ENCODE assay signal across 26 cellular contexts in the genomic region with DNA sequence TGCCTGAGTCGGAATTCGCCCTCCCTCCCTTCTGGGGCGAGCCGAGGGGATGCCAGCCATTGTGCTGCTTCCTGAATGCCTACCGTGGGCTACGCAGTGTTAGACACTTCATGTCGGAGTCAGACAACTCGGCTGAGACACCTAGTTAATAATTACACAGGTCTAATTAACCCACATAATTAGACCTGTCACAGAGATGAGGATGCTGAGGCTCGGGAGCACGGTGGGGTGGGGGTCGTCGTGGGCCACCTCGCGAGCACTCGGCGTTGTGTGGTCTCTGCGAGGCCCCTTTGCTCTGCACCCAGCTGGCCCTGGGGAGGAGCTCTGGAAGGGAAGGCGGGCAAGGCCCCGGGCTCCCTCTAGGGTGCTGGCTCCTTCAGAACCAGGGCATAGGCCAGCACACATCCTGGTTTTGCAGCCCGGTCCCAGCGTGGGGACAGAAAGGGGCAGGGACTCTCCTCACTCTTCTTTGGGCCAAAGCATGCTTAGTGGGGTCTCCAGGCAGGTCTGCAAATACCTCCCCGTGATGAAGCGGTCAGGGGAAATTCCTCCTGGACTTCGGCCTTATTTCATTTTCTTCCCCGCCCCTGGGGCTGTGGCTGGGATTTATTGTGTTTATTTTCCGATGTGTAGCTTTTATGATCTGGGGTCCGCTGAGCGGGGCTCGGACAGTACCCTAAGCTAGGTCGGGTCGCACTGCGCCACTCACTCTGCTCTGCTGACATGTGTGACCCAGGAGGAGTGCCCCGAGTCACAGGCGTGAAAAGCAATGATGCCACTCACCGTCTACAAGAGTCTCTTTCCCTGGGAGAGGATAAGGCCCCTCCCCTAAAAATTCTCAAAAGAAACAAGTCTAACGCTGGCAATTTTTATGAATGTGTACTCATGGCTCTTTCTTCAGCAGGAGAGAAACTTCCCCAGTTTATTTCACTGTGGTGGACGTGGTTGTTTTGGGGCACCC. TPM values are rescaled to one million over a fixed set of nuclear protein-coding genes. Genes with fewer than 3 reads are reported as not detected.
DNase-seq lines count a peak whose midpoint lies in the region; ATAC-seq and TF ChIP-seq lines count a peak whose summit lies in the region.
"Had no signal": no experiment of that assay in that cellular context is flagged by ENCODE, and none has a peak within 500 bp of the region (broad histone marks: within the 10 kb centered on the region; RNA-seq: fewer than 3 reads in every experiment).

No MANE protein-coding gene starts in this region.

- WGBS in spleen, 5 donors = 73 to 85% (median 81%) methylated on average over 30 to 37 of the region's 37 CpGs

- H3K27me3 ChIP-seq in colonic mucosa = peaks cover 9% of the 10 kb centered on the region
- H3K27me3 ChIP-seq in spleen (replicated peaks in 1 of 7) = peaks cover 7 to 76% (median 20%) of the 10 kb centered on the region in 7 donors

- H3K9me3 ChIP-seq in colonic mucosa = no peaks in the 10 kb centered on the region
- no peaks in the 10 kb centered on the region for H3K9me3 ChIP-seq in mucosa of descending colon
- peaks cover 0 to 4% (median 0%) of the 10 kb centered on the region in 8 donors for H3K9me3 ChIP-seq in spleen
- H3K9me3 ChIP-seq: heart right ventricle, left lung, right atrium auricular region, upper lobe of left lung had no signal

- intact Hi-C loops in colonic mucosa (cut with DNase I) (no loop called here), mucosa of descending colon (cut with DNase I, micrococcal nuclease) (no loop called here), spleen (cut with DNase I; ENCODE audit: low total_unique reads) (no loop called here)

- H3K4me1 ChIP-seq in colonic mucosa (no peaks in the 10 kb centered on the region), mucosa of descending colon (ENCODE audit: low read depth) (no peaks in the 10 kb centered on the region), spleen (peaks cover 0 to 10% (median 3%) of the 10 kb centered on the region in 6 donors)
- H3K4me1 ChIP-seq: left lung had no signal

- H3K9ac ChIP-seq in colonic mucosa (ENCODE audit: low read depth in 2 of 2, low read length in 2 of 2) = peak overlapping the region; percentile 43 to 77

- H3K4me3 ChIP-seq in colonic mucosa (no peak overlapping the region), mucosa of descending colon (no peak overlapping the region), spleen (no peak overlapping the region)
- H3K4me3 ChIP-seq: heart right ventricle, left lung, right atrium auricular region, upper lobe of left lung had no signal

- H3K36me3 ChIP-seq in colonic mucosa (no peaks in the 10 kb centered on the region), mucosa of descending colon (ENCODE audit: low read depth) (no peaks in the 10 kb centered on the region), spleen (no peaks in the 10 kb centered on the region)
- H3K36me3 ChIP-seq: heart right ventricle, left lung, right atrium auricular region, upper lobe of left lung had no signal

- TF ChIP-seq CTCF in colonic mucosa (IDR thresholded peaks at IDR 0.05) (no peak), mucosa of descending colon (IDR thresholded peaks at IDR 0.05) (no peak), spleen (IDR thresholded peaks at IDR 0.05 in 8 of 11, conservative IDR thresholded peaks at IDR 0.05 in 3 of 11) (no peak)

- no peak for TF ChIP-seq POLR2A in spleen (IDR thresholded peaks at IDR 0.05)

- peak; percentile 85 for DNase-seq in HuH-7 (ENCODE audit: low spot score)
- peak; percentile 83 for DNase-seq in colonic mucosa
- peak in 2 of 3 donors; percentile 76 to 88 for DNase-seq in mucosa of descending colon
- DNase-seq in spleen = peak; percentile 69
- no peak for DNase-seq in mucosa of gallbladder (ENCODE audit: low spot score)
- DNase-seq: activated CD4-positive, alpha-beta T cell treated with anti-CD3 and anti-CD28 coated beads, Interleukin-2, amount 50 U/mL, for 4 hours; activated T-cell treated with anti-CD3 and anti-CD28 coated beads, Interleukin-2, amount 50 U/mL, for 72 hours; amygdala; C1 segment of cervical spinal cord; foreskin fibroblast; heart right ventricle; naive thymus-derived CD8-positive, alpha-beta T cell; NCI-H1048; NCI-H1694; stimulated activated CD4-positive, alpha-beta T cell treated with anti-CD3 and anti-CD28 coated beads, Interleukin-12 subunit alpha, Interleukin-12 subunit beta, amount 100 ng/mL, for 4 hours; stimulated activated CD4-positive, alpha-beta T cell treated with anti-CD3 and anti-CD28 coated beads, Interleukin-4, amount 100 ng/mL, for 1 hour; T-helper 1 cell; upper lobe of left lung had no signal

- H3K27ac ChIP-seq in colonic mucosa (peak overlapping the region; percentile 87), spleen (no peak overlapping the region)
- H3K27ac ChIP-seq: heart right ventricle, HL-60, left lung, right atrium auricular region, upper lobe of left lung had no signal

- peak; percentile 87 for ATAC-seq in mucosa of descending colon
- ATAC-seq in GM21423 (IDR thresholded peaks at IDR 0.05; ENCODE audit: unreplicated experiment) = no peak
- no peak for ATAC-seq in HG03280 (IDR thresholded peaks at IDR 0.05; ENCODE audit: unreplicated experiment)
- ATAC-seq: activated T-cell treated with anti-CD3 and anti-CD28 coated beads, Interleukin-2, amount 50 U/mL, for 72 hours; esophagus mucosa; left lung; naive thymus-derived CD8-positive, alpha-beta T cell had no signal

RNA-seq across cellular contexts. Expression of a gene that starts 4.9 kb away (rescaled TPM):
- under 1 TPM in 1 of 2 donors, not detected in 1; 0.79 TPM for total RNA-seq in colonic mucosa
- total RNA-seq in mucosa of descending colon = under 1 TPM in 1 of 3 donors, not detected in 2; 0.43 TPM
- total RNA-seq in spleen = not detected
- not detected for polyA plus RNA-seq in spleen
- total RNA-seq in mucosa of gallbladder = not detected
- total RNA-seq: activated T-cell treated with anti-CD3 and anti-CD28 coated beads, Interleukin-2, amount 50 U/mL, for 72 hours; esophagus mucosa; heart right ventricle; left lung; naive thymus-derived CD8-positive, alpha-beta T cell; osteocyte; right atrium auricular region; SK-MEL-5; upper lobe of left lung had no signal
- polyA plus RNA-seq: heart right ventricle; naive thymus-derived CD8-positive, alpha-beta T cell had no signal
